In the genomic region with DNA sequence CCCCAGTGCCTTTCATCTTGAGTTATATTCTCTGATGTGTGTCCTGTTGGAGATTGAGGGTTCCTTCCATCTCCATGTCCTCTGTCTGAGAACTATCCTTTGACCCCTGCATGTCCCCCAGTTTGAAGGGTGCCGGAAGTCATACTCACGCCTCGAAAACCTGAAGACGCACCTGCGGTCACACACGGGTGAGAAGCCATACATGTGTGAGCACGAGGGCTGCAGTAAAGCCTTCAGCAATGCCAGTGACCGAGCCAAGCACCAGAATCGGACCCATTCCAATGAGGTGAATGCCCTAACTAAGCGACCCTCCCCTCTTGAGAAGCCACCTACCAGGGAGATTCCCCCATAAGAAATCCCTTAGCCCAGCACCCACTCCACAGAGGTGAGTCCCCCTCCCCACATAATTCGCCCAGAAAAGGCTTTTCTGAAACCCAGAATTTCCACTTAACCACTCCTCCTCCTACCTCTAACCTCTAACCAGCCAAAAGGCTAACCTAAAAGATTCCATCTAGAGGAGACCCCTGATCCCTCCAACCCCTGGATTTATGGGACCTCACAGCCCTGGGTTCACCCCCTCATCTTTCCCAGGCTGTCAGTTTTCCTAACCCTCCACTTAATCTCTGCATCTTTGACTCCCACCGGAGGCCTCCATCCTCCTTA, we compare ENCODE assay signal across 1 cellular context.
TF ChIP-seq lines count a peak whose summit lies in the region.

No MANE protein-coding gene starts in this region.

TF ChIP-seq in SK-N-SH, 30 proteins besides CTCF, POLR2A, EP300 and RAD21:
- no peak for TF ChIP-seq RXRA (IDR thresholded peaks at IDR 0.05; ENCODE audit: borderline replicate concordance, low read depth)
